ENCODE assay signal across 2 cellular contexts in genomic region chr11:57801185-57801490, GRCh38.
TF ChIP-seq lines count a peak whose summit lies in the region.

No MANE protein-coding gene starts in this region.

TF ChIP-seq in IMR-90, 13 proteins besides CTCF, POLR2A, EP300 and RAD21:
- TF ChIP-seq SMC3 (IDR thresholded peaks at IDR 0.05; ENCODE audit: low read depth, low read length) (no peak), MAZ (IDR thresholded peaks at IDR 0.05; ENCODE audit: borderline replicate concordance, low read depth, low read length) (no peak), USF2 (IDR thresholded peaks at IDR 0.05; ENCODE audit: low read depth, low read length) (no peak), ELK1 (IDR thresholded peaks at IDR 0.05; ENCODE audit: borderline replicate concordance, low read depth, low read length) (no peak), FOS (IDR thresholded peaks at IDR 0.05; ENCODE audit: low read depth, low read length) (no peak), CHD1 (IDR thresholded peaks at IDR 0.05; ENCODE audit: low read depth, low read length) (no peak), RFX5 (IDR thresholded peaks at IDR 0.05; ENCODE audit: low read depth, low read length) (no peak), MXI1 (IDR thresholded peaks at IDR 0.05; ENCODE audit: borderline replicate concordance, low read depth, low read length) (no peak), RCOR1 (IDR thresholded peaks at IDR 0.05; ENCODE audit: insufficient replicate concordance, low read length) (no peak), NFE2L2 (IDR thresholded peaks at IDR 0.05; ENCODE audit: low read depth, low read length) (no peak), MAFK (IDR thresholded peaks at IDR 0.05; ENCODE audit: low read depth, low read length) (no peak), BHLHE40 (IDR thresholded peaks at IDR 0.05; ENCODE audit: low read depth, low read length) (no peak), CEBPB (IDR thresholded peaks at IDR 0.05; ENCODE audit: low read depth, low read length) (no peak)

TF ChIP-seq in neural cell, 6 proteins besides CTCF, POLR2A, EP300 and RAD21:
- TF ChIP-seq TAF1 (IDR thresholded peaks at IDR 0.05; ENCODE audit: low read depth) = no peak
- TF ChIP-seq EZH2 (IDR thresholded peaks at IDR 0.05; ENCODE audit: borderline replicate concordance, insufficient read depth, low read length, poor library complexity, severe bottlenecking) = no peak
- TF ChIP-seq SMC3 (conservative IDR thresholded peaks at IDR 0.05; ENCODE audit: poor library complexity) = no peak
- TF ChIP-seq, protein P1, sequence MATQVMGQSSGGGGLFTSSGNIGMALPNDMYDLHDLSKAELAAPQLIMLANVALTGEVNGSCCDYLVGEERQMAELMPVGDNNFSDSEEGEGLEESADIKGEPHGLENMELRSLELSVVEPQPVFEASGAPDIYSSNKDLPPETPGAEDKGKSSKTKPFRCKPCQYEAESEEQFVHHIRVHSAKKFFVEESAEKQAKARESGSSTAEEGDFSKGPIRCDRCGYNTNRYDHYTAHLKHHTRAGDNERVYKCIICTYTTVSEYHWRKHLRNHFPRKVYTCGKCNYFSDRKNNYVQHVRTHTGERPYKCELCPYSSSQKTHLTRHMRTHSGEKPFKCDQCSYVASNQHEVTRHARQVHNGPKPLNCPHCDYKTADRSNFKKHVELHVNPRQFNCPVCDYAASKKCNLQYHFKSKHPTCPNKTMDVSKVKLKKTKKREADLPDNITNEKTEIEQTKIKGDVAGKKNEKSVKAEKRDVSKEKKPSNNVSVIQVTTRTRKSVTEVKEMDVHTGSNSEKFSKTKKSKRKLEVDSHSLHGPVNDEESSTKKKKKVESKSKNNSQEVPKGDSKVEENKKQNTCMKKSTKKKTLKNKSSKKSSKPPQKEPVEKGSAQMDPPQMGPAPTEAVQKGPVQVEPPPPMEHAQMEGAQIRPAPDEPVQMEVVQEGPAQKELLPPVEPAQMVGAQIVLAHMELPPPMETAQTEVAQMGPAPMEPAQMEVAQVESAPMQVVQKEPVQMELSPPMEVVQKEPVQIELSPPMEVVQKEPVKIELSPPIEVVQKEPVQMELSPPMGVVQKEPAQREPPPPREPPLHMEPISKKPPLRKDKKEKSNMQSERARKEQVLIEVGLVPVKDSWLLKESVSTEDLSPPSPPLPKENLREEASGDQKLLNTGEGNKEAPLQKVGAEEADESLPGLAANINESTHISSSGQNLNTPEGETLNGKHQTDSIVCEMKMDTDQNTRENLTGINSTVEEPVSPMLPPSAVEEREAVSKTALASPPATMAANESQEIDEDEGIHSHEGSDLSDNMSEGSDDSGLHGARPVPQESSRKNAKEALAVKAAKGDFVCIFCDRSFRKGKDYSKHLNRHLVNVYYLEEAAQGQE (IDR thresholded peaks at IDR 0.05; ENCODE audit: borderline replicate concordance) = no peak
- TF ChIP-seq POLR2AphosphoS5 (IDR thresholded peaks at IDR 0.05) = no peak
- TF ChIP-seq MXI1 (conservative IDR thresholded peaks at IDR 0.05; ENCODE audit: poor library complexity, severe bottlenecking) = no peak
